Comparison of ENCODE assay signal across 23 cellular contexts in the genomic region with DNA sequence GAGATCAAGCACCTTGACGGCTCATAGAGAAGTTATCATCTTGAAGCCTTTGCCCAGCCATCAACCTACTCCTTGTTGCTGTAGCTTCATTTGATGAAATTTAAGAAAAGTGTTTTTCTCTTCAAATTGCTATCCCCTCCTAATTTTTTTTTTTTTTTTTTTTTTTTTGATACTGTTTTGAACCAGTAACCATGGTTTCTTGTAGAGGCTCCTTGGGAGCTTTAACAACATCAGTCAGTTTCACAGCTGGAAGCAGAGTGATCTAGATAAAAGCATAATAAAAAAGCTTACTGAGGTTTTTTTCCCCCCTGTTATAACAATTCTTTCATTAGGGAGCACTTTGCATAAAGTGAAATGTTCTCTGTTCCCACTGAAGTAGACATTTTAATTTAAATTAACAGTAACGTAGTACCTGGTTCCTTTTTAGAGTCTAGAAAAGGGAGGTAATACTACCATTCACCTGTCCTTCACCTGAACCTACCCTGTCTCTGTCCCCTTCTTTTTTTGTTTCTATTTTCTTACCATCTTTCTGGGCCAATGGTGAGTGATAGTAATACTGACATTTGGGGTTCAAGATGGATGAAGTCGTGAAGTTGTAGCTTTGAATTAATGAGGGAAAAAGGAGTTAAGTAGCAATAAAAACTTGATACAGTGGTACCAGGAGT.
"Had no signal": no experiment of that assay in that cellular context is flagged by ENCODE, and none has a peak within 500 bp of the region (broad histone marks: within the 10 kb centered on the region; RNA-seq: fewer than 3 reads in every experiment).

No MANE protein-coding gene starts in this region.

- DNase-seq: activated B cell treated with CpG ODN at 0.5 μM for 24 hours; activated CD4-positive, alpha-beta T cell treated with anti-CD3 and anti-CD28 coated beads for 1 hour; activated CD4-positive, alpha-beta T cell treated with anti-CD3 and anti-CD28 coated beads, Interleukin-2, amount 10 ng/mL, durations not matched to agents 24 days and 14 days; activated CD4-positive, alpha-beta T cell treated with anti-CD3 and anti-CD28 coated beads, Interleukin-2, amount 50 U/mL, for 48 hours; activated CD8-positive, alpha-beta memory T cell treated with anti-CD3 and anti-CD28 coated beads, Interleukin-2, amount 10 ng/mL, durations not matched to agents 7 days and 5 days; activated effector memory CD4-positive, alpha-beta T cell treated with Interleukin-2 at 50 U/mL for 16 hours; activated naive CD4-positive, alpha-beta T cell; activated T-cell treated with anti-CD3 and anti-CD28 coated beads, Interleukin-2, amount 50 U/mL, for 24 hours; aorta; body of pancreas; MG63; MV-4-11; NCI-H1092 treated with DMSO at 0.1 percent for 48 hours; NCI-H1417 treated with DMSO at 0.1 percent for 48 hours; NCI-H1694; NCI-H2029; NCI-H2107; NCI-H446 treated with DMSO at 0.1 percent for 48 hours; NCI-H524 treated with DMSO at 0.1 percent for 48 hours; NCI-H748 treated with DMSO at 0.1 percent for 48 hours; SIG-M5; T-helper 17 cell; T-helper 9 cell had no signal

- H3K4me3 ChIP-seq: body of pancreas, MG63 had no signal

- H3K36me3 ChIP-seq: MG63 had no signal

- H3K9me3 ChIP-seq: body of pancreas, MG63 had no signal

- H3K27ac ChIP-seq: body of pancreas had no signal

- H3K27me3 ChIP-seq: body of pancreas, MG63 had no signal

- H3K4me1 ChIP-seq: body of pancreas had no signal
